ENCODE assay signal across 14 cellular contexts in genomic region chr15:41943543-41944312, GRCh38. TPM values are rescaled to one million over a fixed set of nuclear protein-coding genes. Genes with fewer than 3 reads are reported as not detected.
DNase-seq lines count a peak whose midpoint lies in the region; ATAC-seq, FAIRE-seq and TF ChIP-seq lines count a peak whose summit lies in the region.
"Had no signal": no experiment of that assay in that cellular context is flagged by ENCODE, and none has a peak within 500 bp of the region (broad histone marks: within the 10 kb centered on the region; RNA-seq: fewer than 3 reads in every experiment).

No MANE protein-coding gene starts in this region.

- H2BK12ac ChIP-seq in H1 (ENCODE audit: low read depth, low read length): no peak overlapping the region

- H3K4me1 ChIP-seq in H1 (replicated peaks in 1 of 4; ENCODE audit: control insufficient read depth in 3 of 4, insufficient read depth in 4 of 4, low read length in 3 of 4) (peaks cover 0 to 4% (median 3%) of the 10 kb centered on the region in 4 experiments; a peak in 2 of 7 replicates), vagina (peaks cover 37% of the 10 kb centered on the region)

- H3K36me3 ChIP-seq in H1 (ENCODE audit: control insufficient read depth in 2 of 4, insufficient read depth in 4 of 4, low read length in 3 of 4): peaks cover 2 to 13% (median 6%) of the 10 kb centered on the region in 4 experiments; a peak in 6 of 8 replicates
- H3K36me3 ChIP-seq in vagina: no peaks in the 10 kb centered on the region

- H4K91ac ChIP-seq in H1 (replicated peaks; ENCODE audit: insufficient read length, low read length): no peak overlapping the region

- H3K4me3 ChIP-seq in H1 (ENCODE audit: extremely low read depth in 1 of 4, insufficient read depth in 2 of 4, low read depth in 3 of 4, low read length in 4 of 4) (no peak overlapping the region), vagina (no peak overlapping the region)

- H3K27me3 ChIP-seq in H1 (replicated peaks in 1 of 4; ENCODE audit: control insufficient read depth in 3 of 4, extremely low read depth in 1 of 4, insufficient read depth in 3 of 4, low read length in 3 of 4) (no peaks in the 10 kb centered on the region), vagina (no peaks in the 10 kb centered on the region)

- H3K4me1 Mint-ChIP-seq in nephron progenitor cell: peaks cover 28% of the 10 kb centered on the region

- DNase-seq in cardiac septum (ENCODE audit: low spot score) (peak; percentile 58), Right ventricle myocardium inferior (ENCODE audit: missing footprints) (no peak), H1 (ENCODE audit: low read depth in 1 of 2, low spot score in 2 of 2) (no peak), nephron progenitor cell (no peak), vagina (ENCODE audit: extremely low spot score in 2 of 2) (peak in 1 of 2 donors; percentile 67), DMS153 (lab: John Stamatoyannopoulos, UW) (no peak), NCI-H187 (lab: John Stamatoyannopoulos, UW) (no peak), NCI-H1105 treated with DMSO at 0.1 percent for 48 hours (lab: John Stamatoyannopoulos, UW) (no peak)
- DNase-seq: activated CD4-positive, alpha-beta T cell treated with anti-CD3 and anti-CD28 coated beads for 48 hours; AML-193; H7; NCI-H748 treated with DMSO at 0.1 percent for 48 hours; stimulated activated CD4-positive, alpha-beta T cell treated with anti-CD3 and anti-CD28 coated beads, Interleukin-4, amount 100 ng/mL, for 24 hours had no signal

- H3K27me3 Mint-ChIP-seq in nephron progenitor cell (ENCODE audit: low read depth, poor library complexity): peaks cover 2% of the 10 kb centered on the region
- H3K27me3 Mint-ChIP-seq: activated naive CD4-positive, alpha-beta T cell treated with anti-CD3 and anti-CD28 coated beads, Interleukin-2, amount 50 U/mL, for 24 hours had no signal

- H3K23me2 ChIP-seq in H1 (ENCODE audit: low read depth, low read length): no peaks in the 10 kb centered on the region

- peaks cover 4% of the 10 kb centered on the region for H3K36me3 Mint-ChIP-seq in nephron progenitor cell (ENCODE audit: low read depth)

- WGBS in H1 (ENCODE audit: extremely low coverage in 1 of 2, insufficient coverage in 1 of 2, insufficient read length in 1 of 2, insufficient replicate concordance in 2 of 2, low coverage in 1 of 2, low lambda C conversion rate in 2 of 2, missing lambda C conversion rate in 1 of 2), 2 experiments: 94% methylated on average over 6 of the region's 6 CpGs; no CpG with 5 or more reads in 1 of the 2 experiments

- peak overlapping the region; percentile 39 for H3K27ac Mint-ChIP-seq in nephron progenitor cell
- H3K27ac Mint-ChIP-seq: activated naive CD4-positive, alpha-beta T cell treated with anti-CD3 and anti-CD28 coated beads, Interleukin-2, amount 50 U/mL, for 24 hours had no signal

- POLR2A ChIA-PET in H1 (lab: Charles Lee; ENCODE audit: partially characterized antibody): interaction anchor here (1.3 kb wide), 1 partner anchor 18 kb away, joined by 4 read pairs; no protein-coding TSS in a partner anchor

- H3K9me3 Mint-ChIP-seq in nephron progenitor cell: no peaks in the 10 kb centered on the region
- H3K9me3 Mint-ChIP-seq: activated naive CD4-positive, alpha-beta T cell treated with anti-CD3 and anti-CD28 coated beads, Interleukin-2, amount 50 U/mL, for 24 hours had no signal

- peak overlapping the region; percentile 31 for H2BK5ac ChIP-seq in H1 (ENCODE audit: low read depth, low read length)

- H3K27ac ChIP-seq in H1 (ENCODE audit: low read depth, low read length) (no peak overlapping the region), vagina (peak overlapping the region; percentile 47)

- H2BK120ac ChIP-seq in H1 (replicated peaks; ENCODE audit: low read depth, low read length): no peak overlapping the region

- intact Hi-C loops in cardiac septum (cut with DNase I): no loop called here
- intact Hi-C loops in Right ventricle myocardium inferior (cut with DNase I): loop anchor here (2.0 kb wide), 1 partner anchor 27 kb away; no protein-coding TSS in a partner anchor
- intact Hi-C loops in vagina (cut with DNase I): no loop called here

- peaks cover 0 to 4% of the 10 kb centered on the region in 2 experiments; a peak in 1 of 4 replicates for H3K79me2 ChIP-seq in H1 (ENCODE audit: control insufficient read depth in 1 of 2, insufficient read depth in 2 of 2, low read length in 2 of 2)

- H2AFZ ChIP-seq in H1 (ENCODE audit: low read length): no peak overlapping the region

- peaks cover 2% of the 10 kb centered on the region for H3K79me1 ChIP-seq in H1 (ENCODE audit: low read depth, low read length)

- no peak for TF ChIP-seq POLR2A in H1 (IDR thresholded peaks at IDR 0.05; ENCODE audit: control extremely low read depth in 1 of 2, low read depth in 2 of 2, low read length in 2 of 2)
- no peak for TF ChIP-seq POLR2A in vagina (IDR thresholded peaks at IDR 0.05)

- ATAC-seq in Right ventricle myocardium inferior: no peak

- H3K14ac ChIP-seq in H1 (ENCODE audit: insufficient read length): no peak overlapping the region

- no peak overlapping the region for H2BK15ac ChIP-seq in H1 (ENCODE audit: low read length)

- TF ChIP-seq CTCF in H1 (IDR thresholded peaks at IDR 0.05; ENCODE audit: control extremely low read depth in 1 of 3, insufficient read depth in 1 of 3, low read depth in 1 of 3, low read length in 3 of 3): no peak
- no peak for TF ChIP-seq CTCF in nephron progenitor cell (IDR thresholded peaks at IDR 0.05)
- TF ChIP-seq CTCF in vagina (IDR thresholded peaks at IDR 0.05): no peak

- H3K23ac ChIP-seq in H1 (ENCODE audit: insufficient read length): no peak overlapping the region

- H3K9ac ChIP-seq in H1 (replicated peaks in 1 of 4; ENCODE audit: extremely low read depth in 1 of 4, low read depth in 3 of 4, low read length in 3 of 4): no peak overlapping the region

- H3K4ac ChIP-seq in H1 (replicated peaks; ENCODE audit: insufficient read length, low read depth, low read length): no peak overlapping the region

- FAIRE-seq in H1 (lab: Jason Lieb, UNC): no peak

- H2AK5ac ChIP-seq in H1 (ENCODE audit: low read depth, low read length): no peak overlapping the region

- H4K20me1 ChIP-seq in H1 (replicated peaks in 1 of 2; ENCODE audit: control insufficient read depth in 1 of 2, insufficient read depth in 2 of 2, low read length in 2 of 2): peaks cover 1 to 11% of the 10 kb centered on the region in 2 experiments

- H3K9me3 ChIP-seq in H1 (ENCODE audit: insufficient read depth in 2 of 2, low read depth in 1 of 2, low read length in 1 of 2) (no peaks in the 10 kb centered on the region), vagina (no peaks in the 10 kb centered on the region)

- no peak overlapping the region for H3K4me2 ChIP-seq in H1 (ENCODE audit: insufficient read depth in 1 of 2, low read depth in 2 of 2, low read length in 2 of 2)

- no peak overlapping the region for H3K18ac ChIP-seq in H1 (ENCODE audit: extremely low read depth, low read length)

- no peak overlapping the region for H3K4me3 Mint-ChIP-seq in nephron progenitor cell
- H3K4me3 Mint-ChIP-seq: activated naive CD4-positive, alpha-beta T cell treated with anti-CD3 and anti-CD28 coated beads, Interleukin-2, amount 50 U/mL, for 24 hours had no signal

- no peak overlapping the region for H4K5ac ChIP-seq in H1 (ENCODE audit: insufficient read length, low read depth, low read length)

- TF ChIP-seq RAD21 in H1 (IDR thresholded peaks at IDR 0.05 in 1 of 2, conservative IDR thresholded peaks at IDR 0.05 in 1 of 2; ENCODE audit: low read depth in 2 of 2, low read length in 2 of 2): no peak

- TF ChIP-seq EP300 in H1 (IDR thresholded peaks at IDR 0.05; ENCODE audit: borderline replicate concordance in 1 of 2, low read depth in 2 of 2, low read length in 2 of 2): no peak

- no peak overlapping the region for H4K8ac ChIP-seq in H1 (ENCODE audit: extremely low read depth, insufficient read depth, low read length)

- no peak overlapping the region for H3K56ac ChIP-seq in H1 (replicated peaks; ENCODE audit: insufficient read length, low read depth, low read length)

- H2BK20ac ChIP-seq in H1 (ENCODE audit: low read length): no peak overlapping the region

- CTCF ChIA-PET in H1 (lab: Charles Lee; ENCODE audit: partially characterized antibody): interaction anchor here (0.6 to 1.3 kb wide), 5 partner anchors 10 to 171 kb away, joined by 3 to 4 read pairs (median 3); no protein-coding TSS in a partner anchor

TF ChIP-seq in H1, 55 proteins besides CTCF, POLR2A, EP300 and RAD21 (continues in another document):
- TF ChIP-seq CTBP2 (IDR thresholded peaks at IDR 0.05; ENCODE audit: borderline replicate concordance, insufficient read depth, insufficient read length, low read length): no peak
- no peak for TF ChIP-seq BCL11A (IDR thresholded peaks at IDR 0.05; ENCODE audit: low read depth in 2 of 2, low read length in 2 of 2)

RNA-seq across cellular contexts. Expression of gene EHD4, which starts 28.6 kb away (rescaled TPM):
- total RNA-seq in cardiac septum: 42.2 TPM
- 55.5 TPM for total RNA-seq in Right ventricle myocardium inferior
- total RNA-seq in H1 (2021; fragmentation: NEBNext Ultra II Directional; extraction: Animal tissue kit (Norgen Biotek cat#: 25700)): 24.5 and 25.6 TPM in 2 replicates
- 17.5 and 19.8 TPM in 2 replicates for polyA plus RNA-seq in H1 (2011; rRNA removed)
- polyA plus RNA-seq in H1 (2011; cell fraction: cytosol; rRNA removed): 18.3 TPM
- 17.6 TPM for polyA plus RNA-seq in H1 (2011; cell fraction: nucleus; rRNA removed)
- 17.4 to 19.9 TPM (median 19.3 TPM) in 4 replicates for polyA plus RNA-seq in H1 (2012, experiment 1 of 2)
- polyA plus RNA-seq in H1 (2012, experiment 2 of 2): 19.4 TPM
- 12.8 TPM for polyA plus RNA-seq in H1 (2013, experiment 1 of 2)
- 13.5 TPM for polyA plus RNA-seq in H1 (2013, experiment 2 of 2)
- polyA minus RNA-seq in H1 (2011; rRNA and poly(A)+ RNA removed): 23.8 TPM in 2 replicates
- polyA minus RNA-seq in H1 (2011; cell fraction: cytosol; rRNA and poly(A)+ RNA removed): 16.7 TPM
- 25.9 TPM for polyA minus RNA-seq in H1 (2011; cell fraction: nucleus; rRNA and poly(A)+ RNA removed)
- 24.6 TPM for total RNA-seq in vagina

RNA-seq across cellular contexts. Expression of gene SPTBN5, which starts 49.9 kb away (rescaled TPM):
- 2.4 TPM for total RNA-seq in cardiac septum
- total RNA-seq in Right ventricle myocardium inferior: 3.5 TPM
- total RNA-seq in H1 (2021; fragmentation: NEBNext Ultra II Directional; extraction: Animal tissue kit (Norgen Biotek cat#: 25700)): 0.84 and 1.1 TPM in 2 replicates
- 0.32 and 0.38 TPM in 2 replicates for polyA plus RNA-seq in H1 (2011; rRNA removed)
- 0.59 TPM for polyA plus RNA-seq in H1 (2011; cell fraction: cytosol; rRNA removed)
- 4.5 TPM for polyA plus RNA-seq in H1 (2011; cell fraction: nucleus; rRNA removed)
- polyA plus RNA-seq in H1 (2012, experiment 1 of 2): 0.33 to 1.1 TPM (median 0.89 TPM) in 4 replicates
- polyA plus RNA-seq in H1 (2012, experiment 2 of 2): 0.12 TPM
- polyA plus RNA-seq in H1 (2013, experiment 1 of 2): 0.43 TPM
- 0.35 TPM for polyA plus RNA-seq in H1 (2013, experiment 2 of 2)
- 0.13 and 0.54 TPM in 2 replicates for polyA minus RNA-seq in H1 (2011; rRNA and poly(A)+ RNA removed)
- not detected for polyA minus RNA-seq in H1 (2011; cell fraction: cytosol; rRNA and poly(A)+ RNA removed)
- 1.00 TPM for polyA minus RNA-seq in H1 (2011; cell fraction: nucleus; rRNA and poly(A)+ RNA removed)
- total RNA-seq in vagina: 0.49 TPM
